ENCODE assay signal across 8 cellular contexts in the genomic region with DNA sequence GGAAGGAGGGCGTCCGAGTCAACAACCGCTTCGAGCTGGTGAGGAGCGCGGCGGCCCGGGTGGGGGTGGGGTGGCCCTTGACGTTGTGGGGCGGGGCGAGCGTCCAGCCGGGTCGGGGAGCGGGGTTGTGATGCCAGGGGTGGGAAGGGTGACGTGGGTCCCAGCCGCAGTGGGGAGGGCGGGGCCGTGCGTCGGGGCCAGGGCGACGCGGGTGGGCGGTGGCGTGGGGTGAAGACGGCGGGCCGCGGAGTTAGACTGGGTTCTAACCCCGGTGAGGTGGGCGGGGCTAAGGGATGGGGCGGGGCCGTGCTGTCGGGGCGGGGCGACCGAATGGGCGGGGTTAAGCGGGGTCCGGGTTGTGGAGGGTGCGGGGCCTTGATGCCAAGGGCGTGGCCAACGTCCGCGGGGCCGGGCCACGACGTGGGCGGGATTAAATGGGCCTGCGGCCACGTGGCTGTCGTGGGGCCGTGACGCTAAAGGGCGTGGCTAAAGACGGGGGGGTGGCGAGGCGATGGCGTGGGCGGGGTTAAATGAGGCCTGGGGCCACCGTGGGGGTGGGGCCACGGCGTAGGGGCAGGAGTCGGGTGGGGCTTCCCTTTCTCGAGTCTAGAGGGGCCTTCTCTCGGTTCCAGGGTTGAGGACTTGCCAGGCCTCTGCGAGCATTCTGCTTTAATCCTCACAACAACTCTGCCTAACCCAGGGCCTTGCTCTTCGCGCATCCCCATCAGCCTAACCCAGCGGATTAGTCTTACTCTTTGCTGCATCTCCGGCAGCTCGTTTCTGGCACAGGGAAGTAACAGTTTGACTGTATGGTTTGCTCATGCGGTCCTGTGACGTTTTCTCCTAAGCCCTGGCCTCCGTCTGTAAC. TPM values are rescaled to one million over a fixed set of nuclear protein-coding genes. Genes with fewer than 3 reads are reported as not detected.
DNase-seq lines count a peak whose midpoint lies in the region; ATAC-seq, FAIRE-seq and TF ChIP-seq lines count a peak whose summit lies in the region.

No MANE protein-coding gene starts in this region.

- 6 to 8% methylated on average over 48 to 76 of the region's 76 CpGs for WGBS in pancreas, 2 donors
- WGBS in thymus = 6% methylated on average over 76 of the region's 76 CpGs

- peaks cover 22% of the 10 kb centered on the region for H3K36me3 ChIP-seq in adipocyte (ENCODE audit: control insufficient read depth, insufficient read depth, low read length, severe bottlenecking)
- H3K36me3 ChIP-seq in cardiac muscle cell = peaks cover 8% of the 10 kb centered on the region
- peaks cover 0 to 6% (median 0%) of the 10 kb centered on the region in 3 donors for H3K36me3 ChIP-seq in pancreas
- peaks cover 15% of the 10 kb centered on the region for H3K36me3 ChIP-seq in thymus (ENCODE audit: control insufficient read depth, insufficient read depth)

- TF ChIP-seq CTCF in cardiac muscle cell (IDR thresholded peaks at IDR 0.05; ENCODE audit: low read depth, low read length) (no peak), pancreas (IDR thresholded peaks at IDR 0.05) (no peak)

- H3K27me3 ChIP-seq in adipocyte (replicated peaks; ENCODE audit: control insufficient read depth, insufficient read depth, low read length) (no peaks in the 10 kb centered on the region), cardiac muscle cell (no peaks in the 10 kb centered on the region), pancreas (no peaks in the 10 kb centered on the region), thymus (ENCODE audit: control insufficient read depth, insufficient read depth) (no peaks in the 10 kb centered on the region)

- H3K4me1 ChIP-seq in adipocyte (ENCODE audit: control insufficient read depth, insufficient read depth, low read length) (peaks cover 17% of the 10 kb centered on the region), cardiac muscle cell (ENCODE audit: low read depth) (no peaks in the 10 kb centered on the region), pancreas (peaks cover 4 to 13% (median 4%) of the 10 kb centered on the region in 3 donors), thymus (ENCODE audit: control insufficient read depth, insufficient read depth, low read length) (peaks cover 5% of the 10 kb centered on the region)

- peak overlapping the region; percentile 90 for H3K4me3 ChIP-seq in adipocyte (ENCODE audit: low read length)
- H3K4me3 ChIP-seq in cardiac muscle cell = peak overlapping the region; percentile 62
- peak overlapping the region; percentile 67 to 93 (median 77) for H3K4me3 ChIP-seq in pancreas
- H3K4me3 ChIP-seq in thymus (ENCODE audit: low read length) = peak overlapping the region; percentile 90

- DNase-seq in GM04504 (ENCODE audit: low read depth) = peak; percentile 89
- DNase-seq in NCI-H128 (lab: John Stamatoyannopoulos, UW; ENCODE audit: unreplicated experiment) = peak; percentile 65
- peak; percentile 77 for DNase-seq in SW480 (ENCODE audit: low spot score)
- DNase-seq in adipocyte (ENCODE audit: low read depth) = peak; percentile 99
- peak; percentile 96 to 98 for DNase-seq in cardiac muscle cell (ENCODE audit: low read depth in 1 of 2, low spot score in 1 of 2)
- DNase-seq in pancreas = peak; percentile 89 to 98 (median 96)

- FAIRE-seq in pancreas (lab: Jason Lieb, UNC) = no peak

- H3K9me3 ChIP-seq in adipocyte (ENCODE audit: control insufficient read depth, low read length) = no peaks in the 10 kb centered on the region
- no peaks in the 10 kb centered on the region for H3K9me3 ChIP-seq in cardiac muscle cell (ENCODE audit: low read depth)
- no peaks in the 10 kb centered on the region for H3K9me3 ChIP-seq in pancreas
- peaks cover 3% of the 10 kb centered on the region for H3K9me3 ChIP-seq in thymus (ENCODE audit: control insufficient read depth)

- peak overlapping the region; percentile 99 for H3K9ac ChIP-seq in adipocyte (ENCODE audit: low read length)

- H3K27ac ChIP-seq in cardiac muscle cell = peak overlapping the region; percentile 98
- H3K27ac ChIP-seq in pancreas = peak overlapping the region; percentile 89 to 99 (median 96)
- peak overlapping the region; percentile 100 for H3K27ac ChIP-seq in thymus (ENCODE audit: low read depth)

- intact Hi-C loops in pancreas (cut with DNase I) = no loop called here

- ATAC-seq in HG02678 (IDR thresholded peaks at IDR 0.05; ENCODE audit: unreplicated experiment) (peak; percentile 67), pancreas (peak; percentile 86 to 95 (median 88))

RNA-seq across cellular contexts. Expression of a gene that starts 0.7 kb away (rescaled TPM):
- 206 and 300 TPM in 2 replicates for total RNA-seq in cardiac muscle cell
- 229 and 239 TPM in 2 replicates for polyA plus RNA-seq in cardiac muscle cell
- 100 to 1,000 TPM in 3 of 6 donors, 10 to 100 TPM in 3; 81.0 to 119 (median 100) TPM for total RNA-seq in pancreas
- 100 to 1,000 TPM; 193 to 250 TPM for polyA plus RNA-seq in pancreas
- 200 TPM for polyA plus RNA-seq in thymus

RNA-seq across cellular contexts. Expression of a gene that starts 44.6 kb away (rescaled TPM):
- total RNA-seq in cardiac muscle cell (7.2 and 7.7 TPM in 2 replicates), pancreas (1 to 10 TPM; 1.1 to 3.3 (median 1.6) TPM)
- polyA plus RNA-seq in cardiac muscle cell (3.9 and 9.6 TPM in 2 replicates), pancreas (10 to 100 TPM in 1 of 2 donors, 1 to 10 TPM in 1; 9.4 to 14.3 TPM), thymus (20.4 TPM)

RNA-seq across cellular contexts. Expression of a gene that starts 45.8 kb away (rescaled TPM):
- 4.1 and 7.8 TPM in 2 replicates for total RNA-seq in cardiac muscle cell
- polyA plus RNA-seq in cardiac muscle cell = 3.8 and 5.1 TPM in 2 replicates
- 1 to 10 TPM; 1.6 to 3.8 (median 2.6) TPM for total RNA-seq in pancreas
- 10 to 100 TPM in 1 of 2 donors, 1 to 10 TPM in 1; 6.7 to 11.5 TPM for polyA plus RNA-seq in pancreas
- 3.7 TPM for polyA plus RNA-seq in thymus

RNA-seq across cellular contexts. Expression of a gene that starts 49.1 kb away (rescaled TPM):
- total RNA-seq in cardiac muscle cell (4.6 and 16.1 TPM in 2 replicates), pancreas (10 to 100 TPM in 1 of 6 donors, 1 to 10 TPM in 3, under 1 TPM in 2; 0.37 to 25.4 (median 1.6) TPM)
- polyA plus RNA-seq in cardiac muscle cell (5.5 and 7.5 TPM in 2 replicates), pancreas (1 to 10 TPM; 1.8 to 4.7 TPM), thymus (10.6 TPM)

RNA-seq across cellular contexts. Expression of a gene that starts 57.6 kb away (rescaled TPM):
- 20.7 and 26.2 TPM in 2 replicates for total RNA-seq in cardiac muscle cell
- polyA plus RNA-seq in cardiac muscle cell = 17.6 and 20.1 TPM in 2 replicates
- 1 to 10 TPM in 5 of 6 donors, under 1 TPM in 1; 0.51 to 3.0 (median 2.1) TPM for total RNA-seq in pancreas
- polyA plus RNA-seq in pancreas = 1 to 10 TPM; 3.7 to 5.7 TPM
- 11.1 TPM for polyA plus RNA-seq in thymus

Comparison
In these comparisons a context has a peak if more than half of its experiments do, and no peak if none do; other contexts are left out.
1. Peak in every context shown above with its lines: DNase-seq, ATAC-seq, H3K4me3 ChIP-seq and H3K27ac ChIP-seq.